ENCODE assay signal across 1 cellular context in the genomic region with DNA sequence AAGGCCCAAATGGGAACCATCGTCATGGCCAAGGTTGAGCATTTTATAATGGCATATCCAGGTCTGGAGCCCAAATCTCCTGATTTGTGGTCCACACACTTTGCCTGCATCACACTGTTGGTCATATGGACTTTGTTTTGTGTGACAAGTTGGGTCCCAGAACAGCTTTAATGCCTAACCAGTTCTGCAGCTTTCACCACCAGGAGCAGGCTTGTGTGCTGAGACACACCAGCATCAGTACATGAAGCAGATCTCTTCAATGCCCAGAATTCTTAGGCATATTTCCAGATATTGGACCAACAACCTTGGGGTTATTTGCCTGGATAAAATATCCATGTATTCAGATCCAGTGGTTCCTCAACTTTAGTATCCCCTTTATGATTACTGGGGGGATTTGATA.
TF ChIP-seq lines count a peak whose summit lies in the region.

No MANE protein-coding gene starts in this region.

TF ChIP-seq in GM23338, 12 proteins besides CTCF, POLR2A, EP300 and RAD21 (continued from another document):
- TF ChIP-seq, protein P1, sequence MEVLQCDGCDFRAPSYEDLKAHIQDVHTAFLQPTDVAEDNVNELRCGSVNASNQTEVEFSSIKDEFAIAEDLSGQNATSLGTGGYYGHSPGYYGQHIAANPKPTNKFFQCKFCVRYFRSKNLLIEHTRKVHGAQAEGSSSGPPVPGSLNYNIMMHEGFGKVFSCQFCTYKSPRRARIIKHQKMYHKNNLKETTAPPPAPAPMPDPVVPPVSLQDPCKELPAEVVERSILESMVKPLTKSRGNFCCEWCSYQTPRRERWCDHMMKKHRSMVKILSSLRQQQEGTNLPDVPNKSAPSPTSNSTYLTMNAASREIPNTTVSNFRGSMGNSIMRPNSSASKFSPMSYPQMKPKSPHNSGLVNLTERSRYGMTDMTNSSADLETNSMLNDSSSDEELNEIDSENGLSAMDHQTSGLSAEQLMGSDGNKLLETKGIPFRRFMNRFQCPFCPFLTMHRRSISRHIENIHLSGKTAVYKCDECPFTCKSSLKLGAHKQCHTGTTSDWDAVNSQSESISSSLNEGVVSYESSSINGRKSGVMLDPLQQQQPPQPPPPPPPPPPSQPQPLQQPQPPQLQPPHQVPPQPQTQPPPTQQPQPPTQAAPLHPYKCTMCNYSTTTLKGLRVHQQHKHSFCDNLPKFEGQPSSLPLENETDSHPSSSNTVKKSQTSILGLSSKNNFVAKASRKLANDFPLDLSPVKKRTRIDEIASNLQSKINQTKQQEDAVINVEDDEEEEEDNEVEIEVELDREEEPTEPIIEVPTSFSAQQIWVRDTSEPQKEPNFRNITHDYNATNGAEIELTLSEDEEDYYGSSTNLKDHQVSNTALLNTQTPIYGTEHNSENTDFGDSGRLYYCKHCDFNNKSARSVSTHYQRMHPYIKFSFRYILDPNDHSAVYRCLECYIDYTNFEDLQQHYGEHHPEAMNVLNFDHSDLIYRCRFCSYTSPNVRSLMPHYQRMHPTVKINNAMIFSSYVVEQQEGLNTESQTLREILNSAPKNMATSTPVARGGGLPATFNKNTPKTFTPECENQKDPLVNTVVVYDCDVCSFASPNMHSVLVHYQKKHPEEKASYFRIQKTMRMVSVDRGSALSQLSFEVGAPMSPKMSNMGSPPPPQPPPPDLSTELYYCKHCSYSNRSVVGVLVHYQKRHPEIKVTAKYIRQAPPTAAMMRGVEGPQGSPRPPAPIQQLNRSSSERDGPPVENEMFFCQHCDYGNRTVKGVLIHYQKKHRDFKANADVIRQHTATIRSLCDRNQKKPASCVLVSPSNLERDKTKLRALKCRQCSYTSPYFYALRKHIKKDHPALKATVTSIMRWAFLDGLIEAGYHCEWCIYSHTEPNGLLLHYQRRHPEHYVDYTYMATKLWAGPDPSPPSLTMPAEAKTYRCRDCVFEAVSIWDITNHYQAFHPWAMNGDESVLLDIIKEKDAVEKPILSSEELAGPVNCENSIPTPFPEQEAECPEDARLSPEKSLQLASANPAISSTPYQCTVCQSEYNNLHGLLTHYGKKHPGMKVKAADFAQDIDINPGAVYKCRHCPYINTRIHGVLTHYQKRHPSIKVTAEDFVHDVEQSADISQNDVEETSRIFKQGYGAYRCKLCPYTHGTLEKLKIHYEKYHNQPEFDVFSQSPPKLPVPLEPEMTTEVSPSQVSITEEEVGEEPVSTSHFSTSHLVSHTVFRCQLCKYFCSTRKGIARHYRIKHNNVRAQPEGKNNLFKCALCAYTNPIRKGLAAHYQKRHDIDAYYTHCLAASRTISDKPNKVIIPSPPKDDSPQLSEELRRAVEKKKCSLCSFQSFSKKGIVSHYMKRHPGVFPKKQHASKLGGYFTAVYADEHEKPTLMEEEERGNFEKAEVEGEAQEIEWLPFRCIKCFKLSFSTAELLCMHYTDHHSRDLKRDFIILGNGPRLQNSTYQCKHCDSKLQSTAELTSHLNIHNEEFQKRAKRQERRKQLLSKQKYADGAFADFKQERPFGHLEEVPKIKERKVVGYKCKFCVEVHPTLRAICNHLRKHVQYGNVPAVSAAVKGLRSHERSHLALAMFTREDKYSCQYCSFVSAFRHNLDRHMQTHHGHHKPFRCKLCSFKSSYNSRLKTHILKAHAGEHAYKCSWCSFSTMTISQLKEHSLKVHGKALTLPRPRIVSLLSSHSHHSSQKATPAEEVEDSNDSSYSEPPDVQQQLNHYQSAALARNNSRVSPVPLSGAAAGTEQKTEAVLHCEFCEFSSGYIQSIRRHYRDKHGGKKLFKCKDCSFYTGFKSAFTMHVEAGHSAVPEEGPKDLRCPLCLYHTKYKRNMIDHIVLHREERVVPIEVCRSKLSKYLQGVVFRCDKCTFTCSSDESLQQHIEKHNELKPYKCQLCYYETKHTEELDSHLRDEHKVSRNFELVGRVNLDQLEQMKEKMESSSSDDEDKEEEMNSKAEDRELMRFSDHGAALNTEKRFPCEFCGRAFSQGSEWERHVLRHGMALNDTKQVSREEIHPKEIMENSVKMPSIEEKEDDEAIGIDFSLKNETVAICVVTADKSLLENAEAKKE (CRISPR knock-in tag; IDR thresholded peaks at IDR 0.05): no peak
